In genomic region chr6:39312912-39313525, GRCh38 we compare ENCODE assay signal across 14 cellular contexts. TPM values are rescaled to one million over a fixed set of nuclear protein-coding genes. Genes with fewer than 3 reads are reported as not detected.
A peak's percentile ranks its signal among the peaks of the same experiment; 100 is the strongest.
DNase-seq lines count a peak whose midpoint lies in the region; ATAC-seq and TF ChIP-seq lines count a peak whose summit lies in the region.
"Had no signal": no experiment of that assay in that cellular context is flagged by ENCODE, and none has a peak within 500 bp of the region (broad histone marks: within the 10 kb centered on the region; RNA-seq: fewer than 3 reads in every experiment).

No MANE protein-coding gene starts in this region.

- H3K9ac ChIP-seq in BLaER1 treated with 17β-estradiol and CSF1 and Interleukin-3, amounts not matched to agents 10 nM and 100 nM, result peak overlapping the region in 2 of 11 experiments; percentile 22 to 58; a peak in 1 of 22 replicates
- no peak overlapping the region for H3K9ac ChIP-seq in parathyroid adenoma

- H3K27ac ChIP-seq in BLaER1 treated with 17β-estradiol and CSF1 and Interleukin-3, amounts not matched to agents 10 nM and 100 nM, result no peak overlapping the region; a peak in 1 of 22 replicates
- no peak overlapping the region for H3K27ac ChIP-seq in parathyroid adenoma

- H3K79me2 ChIP-seq in parathyroid adenoma, result no peaks in the 10 kb centered on the region

- H2AFZ ChIP-seq in parathyroid adenoma, result peak overlapping the region; percentile 46

- TF ChIP-seq CTCF in parathyroid adenoma (IDR thresholded peaks at IDR 0.05), result no peak

- peaks cover 34 to 53% (median 41%) of the 10 kb centered on the region in 11 experiments for H3K27me3 ChIP-seq in BLaER1 treated with 17β-estradiol and CSF1 and Interleukin-3, amounts not matched to agents 10 nM and 100 nM
- peaks cover 14% of the 10 kb centered on the region for H3K27me3 ChIP-seq in parathyroid adenoma (ENCODE audit: control insufficient read depth, insufficient read depth, low read length)

- peak overlapping the region; percentile 41 to 66 (median 58); a peak in 16 of 20 replicates for H3K4me3 ChIP-seq in BLaER1 treated with 17β-estradiol and CSF1 and Interleukin-3, amounts not matched to agents 10 nM and 100 nM
- no peak overlapping the region for H3K4me3 ChIP-seq in parathyroid adenoma (ENCODE audit: low read depth, low read length)

- H3K36me3 ChIP-seq in BLaER1 treated with 17β-estradiol and CSF1 and Interleukin-3, amounts not matched to agents 10 nM and 100 nM, result no peaks in the 10 kb centered on the region
- H3K36me3 ChIP-seq in parathyroid adenoma (ENCODE audit: control insufficient read depth, insufficient read depth, low read length), result no peaks in the 10 kb centered on the region

- peak overlapping the region; percentile 91 to 100 (median 99) for H3K4me2 ChIP-seq in BLaER1 treated with 17β-estradiol and CSF1 and Interleukin-3, amounts not matched to agents 10 nM and 100 nM
- H3K4me2 ChIP-seq in parathyroid adenoma (ENCODE audit: low read length), result peak overlapping the region; percentile 51

- peaks cover 0 to 38% (median 14%) of the 10 kb centered on the region in 11 experiments; a peak in 11 of 22 replicates for H4K20me1 ChIP-seq in BLaER1 treated with 17β-estradiol and CSF1 and Interleukin-3, amounts not matched to agents 10 nM and 100 nM

- H3K9me3 ChIP-seq in BLaER1 treated with 17β-estradiol and CSF1 and Interleukin-3, amounts not matched to agents 10 nM and 100 nM (replicated peaks in 1 of 11), result no peaks in the 10 kb centered on the region
- no peaks in the 10 kb centered on the region for H3K9me3 ChIP-seq in parathyroid adenoma (ENCODE audit: control insufficient read depth, low read length)

- intact Hi-C loops in left ventricle myocardium superior (cut with micrococcal nuclease), result no loop called here

- DNase-seq in NCI-H69 (lab: John Stamatoyannopoulos, UW) (peak; percentile 21), left ventricle myocardium superior (peak; percentile 52), kidney glomerular epithelial cell (lab: John Stamatoyannopoulos, UW) (no peak), T-helper 2 cell (no peak), SKM-1 treated with dmso at 0.1 percent for 144 hours (lab: John Stamatoyannopoulos, UW; ENCODE audit: unreplicated experiment) (no peak)
- no peak for DNase-seq in stimulated activated CD4-positive, alpha-beta T cell treated with anti-CD3 and anti-CD28 coated beads, Interleukin-2, amount 100 ng/mL, for 24 hours
- DNase-seq: activated naive CD4-positive, alpha-beta T cell treated with anti-CD3 and anti-CD28 coated beads, Interleukin-2, amount 50 U/mL, for 16 hours; C1 segment of cervical spinal cord; glutamatergic neuron; NCI-H510A treated with DMSO at 0.1 percent for 48 hours had no signal

- ATAC-seq in left ventricle myocardium superior, result peak; percentile 28
- ATAC-seq: HCT116; stimulated activated memory B cell treated with anti-CD40 and anti-IgM and Interleukin-4, amounts not matched to agents 10 μg/mL and 1 μg/mL and 100 μg/mL, for 72 hours had no signal

- H3K4me1 ChIP-seq in BLaER1 treated with 17β-estradiol and CSF1 and Interleukin-3, amounts not matched to agents 10 nM and 100 nM, result peaks cover 25 to 63% (median 50%) of the 10 kb centered on the region in 10 experiments
- H3K4me1 ChIP-seq in parathyroid adenoma, result no peaks in the 10 kb centered on the region

RNA-seq across cellular contexts. Expression of gene KCNK17, which starts 1.2 kb away (rescaled TPM):
- total RNA-seq in left ventricle myocardium superior, result not detected

RNA-seq across cellular contexts. Expression of gene KCNK16, which starts 9.5 kb away (rescaled TPM):
- not detected for total RNA-seq in left ventricle myocardium superior

Comparison
In these comparisons a context has a peak if more than half of its experiments do, and no peak if none do; other contexts are left out.
1. DNase-seq: peak in NCI-H69 (single experiment) and left ventricle myocardium superior (single experiment); none in stimulated activated CD4-positive, alpha-beta T cell treated with anti-CD3 and anti-CD28 coated beads, Interleukin-2, amount 100 ng/mL, for 24 hours (0 of 2), kidney glomerular epithelial cell (single experiment), T-helper 2 cell (0 of 5) and SKM-1 treated with dmso at 0.1 percent for 144 hours (single experiment).